Comparison of ENCODE assay signal across 24 cellular contexts in genomic region chr20:18719426-18719825, GRCh38.
DNase-seq lines count a peak whose midpoint lies in the region; ATAC-seq and TF ChIP-seq lines count a peak whose summit lies in the region.
"Had no signal": no experiment of that assay in that cellular context is flagged by ENCODE, and none has a peak within 500 bp of the region (broad histone marks: within the 10 kb centered on the region; RNA-seq: fewer than 3 reads in every experiment).

No MANE protein-coding gene starts in this region.

- no peaks in the 10 kb centered on the region for H3K9me3 ChIP-seq in mucosa of descending colon
- H3K9me3 ChIP-seq: transverse colon had no signal

- H3K36me3 Mint-ChIP-seq in activated T-cell treated with anti-CD3 and anti-CD28 coated beads, Interleukin-2, amount 50 U/mL, for 72 hours (ENCODE audit: insufficient read depth in 2 of 2), result peaks cover 0 to 1% of the 10 kb centered on the region in 2 donors

- H3K27me3 Mint-ChIP-seq in activated T-cell treated with anti-CD3 and anti-CD28 coated beads, Interleukin-2, amount 50 U/mL, for 72 hours (ENCODE audit: low read depth), result no peaks in the 10 kb centered on the region
- H3K27me3 Mint-ChIP-seq: activated CD4-positive, alpha-beta T cell treated with anti-CD3 and anti-CD28 coated beads, Interleukin-2, amount 10 ng/mL, durations not matched to agents 24 days and 14 days; memory B cell had no signal

- H3K4me1 Mint-ChIP-seq in activated T-cell treated with anti-CD3 and anti-CD28 coated beads, Interleukin-2, amount 50 U/mL, for 72 hours (ENCODE audit: low read depth), result peaks cover 5% of the 10 kb centered on the region

- no peak overlapping the region for H3K4me3 ChIP-seq in mucosa of descending colon
- H3K4me3 ChIP-seq: transverse colon had no signal

- no peak overlapping the region for H3K27ac Mint-ChIP-seq in activated T-cell treated with anti-CD3 and anti-CD28 coated beads, Interleukin-2, amount 50 U/mL, for 72 hours
- H3K27ac Mint-ChIP-seq: activated CD4-positive, alpha-beta T cell treated with anti-CD3 and anti-CD28 coated beads, Interleukin-2, amount 10 ng/mL, durations not matched to agents 24 days and 14 days; memory B cell; nephron had no signal

- H3K36me3 ChIP-seq in mucosa of descending colon (ENCODE audit: low read depth), result no peaks in the 10 kb centered on the region
- H3K36me3 ChIP-seq: transverse colon had no signal

- no peak overlapping the region for H3K4me3 Mint-ChIP-seq in activated T-cell treated with anti-CD3 and anti-CD28 coated beads, Interleukin-2, amount 50 U/mL, for 72 hours
- H3K4me3 Mint-ChIP-seq: activated CD4-positive, alpha-beta T cell treated with anti-CD3 and anti-CD28 coated beads, Interleukin-2, amount 10 ng/mL, durations not matched to agents 24 days and 14 days; memory B cell; nephron had no signal

- TF ChIP-seq CTCF in mucosa of descending colon (IDR thresholded peaks at IDR 0.05), result no peak

- peak; percentile 35 for ATAC-seq in mucosa of descending colon
- no peak for ATAC-seq in activated T-cell treated with anti-CD3 and anti-CD28 coated beads, Interleukin-2, amount 50 U/mL, for 72 hours (replicated peaks in 1 of 2)
- ATAC-seq in HG03460 (IDR thresholded peaks at IDR 0.05; ENCODE audit: unreplicated experiment), result no peak
- no peak for ATAC-seq in activated CD4-positive, CD25-positive, alpha-beta regulatory T cell treated with anti-CD3 and anti-CD28 coated beads, Interleukin-2, amount 50 U/mL, for 24 hours
- ATAC-seq: HCT116; stimulated activated naive CD8-positive, alpha-beta T cell treated with anti-CD3 and anti-CD28 coated beads, Interleukin-15, Interleukin-2, amounts not matched to agents 100 U/mL and 50 U/mL, for 24 hours had no signal

- DNase-seq in EL (peak; percentile 48), M059J (ENCODE audit: low read depth) (peak; percentile 64), dedifferentiated amniotic fluid mesenchymal stem cell (ENCODE audit: extremely low spot score) (peak; percentile 46), mucosa of descending colon (no peak), NCI-H1105 (lab: John Stamatoyannopoulos, UW) (no peak)
- no peak for DNase-seq in activated T-cell treated with anti-CD3 and anti-CD28 coated beads, Interleukin-2, amount 50 U/mL, for 72 hours
- DNase-seq: activated CD4-positive, alpha-beta T cell treated with anti-CD3 and anti-CD28 coated beads, Interleukin-2, amount 10 ng/mL, durations not matched to agents 24 days and 14 days; AML-193; effector memory CD4-positive, alpha-beta T cell; hypothalamus; KBM-7; kidney glomerular epithelial cell; NCI-H1930; NCI-H446 treated with DMSO at 0.1 percent for 48 hours; posterior cingulate gyrus; RPMI8226; stimulated activated CD4-positive, alpha-beta T cell treated with anti-CD3 and anti-CD28 coated beads, Interleukin-2, amount 100 ng/mL, for 24 hours; stimulated activated naive CD8-positive, alpha-beta T cell treated with anti-CD3 and anti-CD28 coated beads, Interleukin-15, Interleukin-2, amounts not matched to agents 100 U/mL and 50 U/mL, for 24 hours; transverse colon had no signal

- H3K9me3 Mint-ChIP-seq in activated T-cell treated with anti-CD3 and anti-CD28 coated beads, Interleukin-2, amount 50 U/mL, for 72 hours, result no peaks in the 10 kb centered on the region
- H3K9me3 Mint-ChIP-seq: activated CD4-positive, alpha-beta T cell treated with anti-CD3 and anti-CD28 coated beads, Interleukin-2, amount 10 ng/mL, durations not matched to agents 24 days and 14 days; memory B cell had no signal

- intact Hi-C loops in mucosa of descending colon (cut with DNase I, micrococcal nuclease), result no loop called here

- H3K4me1 ChIP-seq in mucosa of descending colon (ENCODE audit: low read depth), result no peaks in the 10 kb centered on the region
- H3K4me1 ChIP-seq: transverse colon had no signal

Comparison
In these comparisons a context has a peak if more than half of its experiments do, and no peak if none do; other contexts are left out.
1. DNase-seq: peak in EL (single experiment), M059J (single experiment) and dedifferentiated amniotic fluid mesenchymal stem cell (single experiment); none in mucosa of descending colon (0 of 3), activated T-cell treated with anti-CD3 and anti-CD28 coated beads, Interleukin-2, amount 50 U/mL, for 72 hours (0 of 2) and NCI-H1105 (single experiment).